22 cellular contexts compared by ENCODE assay signal in the genomic region with DNA sequence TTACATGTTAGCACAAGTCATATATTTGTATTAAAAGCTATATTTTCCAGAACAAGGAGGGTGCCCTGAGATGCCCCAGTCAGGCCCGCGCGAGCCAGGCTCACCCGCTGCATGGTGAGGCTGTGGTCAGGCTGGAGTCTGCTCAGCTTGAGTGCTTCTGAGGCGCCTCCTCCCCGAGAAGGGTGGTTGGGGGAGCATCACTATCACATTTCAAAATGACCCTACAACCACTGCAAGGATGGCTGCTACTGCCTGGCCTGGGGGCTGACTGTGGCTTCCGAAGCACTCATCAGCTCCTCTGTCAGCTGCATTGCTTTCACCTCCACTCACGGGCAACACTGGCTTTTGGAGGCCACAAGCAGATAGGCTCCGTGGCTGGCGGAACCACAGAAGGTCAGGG.
DNase-seq lines count a peak whose midpoint lies in the region; ATAC-seq and TF ChIP-seq lines count a peak whose summit lies in the region.
"Had no signal": no experiment of that assay in that cellular context is flagged by ENCODE, and none has a peak within 500 bp of the region (broad histone marks: within the 10 kb centered on the region; RNA-seq: fewer than 3 reads in every experiment).

No MANE protein-coding gene starts in this region.

- no peak overlapping the region for H3K4me3 ChIP-seq in Loucy (ENCODE audit: low read length, poor library complexity, severe bottlenecking)
- H3K4me3 ChIP-seq in neuronal stem cell (ENCODE audit: low read length in 2 of 2): no peak overlapping the region
- H3K4me3 ChIP-seq: A549, HAP-1 had no signal

- H3K9me2 ChIP-seq in Loucy (replicated peaks; ENCODE audit: low read depth, low read length): no peaks in the 10 kb centered on the region

- H3K9ac ChIP-seq in Loucy (ENCODE audit: low read depth, low read length, poor library complexity, severe bottlenecking) (peak overlapping the region; percentile 88), neuronal stem cell (ENCODE audit: low read depth, low read length, poor library complexity) (no peak overlapping the region)

- H3K36me3 ChIP-seq in Loucy (ENCODE audit: insufficient read depth, low read length) (no peaks in the 10 kb centered on the region), neuronal stem cell (replicated peaks in 1 of 2; ENCODE audit: control insufficient read depth in 2 of 2, insufficient read depth in 2 of 2, low read length in 2 of 2) (peaks cover 0 to 16% of the 10 kb centered on the region in 2 donors)
- H3K36me3 ChIP-seq: BE2C, HAP-1 had no signal

- no peaks in the 10 kb centered on the region for H3K9me3 ChIP-seq in Loucy (ENCODE audit: insufficient read depth, low read depth, low read length)
- H3K9me3 ChIP-seq in neuronal stem cell (replicated peaks in 1 of 2; ENCODE audit: control insufficient read depth in 2 of 2, insufficient read depth in 1 of 2, low read depth in 1 of 2, low read length in 2 of 2): peaks cover 0 to 4% of the 10 kb centered on the region in 2 donors
- H3K9me3 ChIP-seq: A549, BE2C, Caco-2, HAP-1 had no signal

- H2BK5ac ChIP-seq in neuronal stem cell (ENCODE audit: low read length): no peak overlapping the region

- no peaks in the 10 kb centered on the region for H3K9me3 Mint-ChIP-seq in natural killer cell
- H3K9me3 Mint-ChIP-seq in natural killer cell treated with Interleukin-12 subunit alpha and Interleukin-12 subunit beta and Interleukin-15 and Interleukin-18, amount 100 ng/mL, for 72 hours: no peaks in the 10 kb centered on the region
- H3K9me3 Mint-ChIP-seq in immature natural killer cell: no peaks in the 10 kb centered on the region
- H3K9me3 Mint-ChIP-seq: CD8-positive, alpha-beta T cell; HFFc6 had no signal

- H3K18ac ChIP-seq in neuronal stem cell (ENCODE audit: low read length): no peak overlapping the region

- DNase-seq in natural killer cell: no peak
- DNase-seq in natural killer cell treated with Interleukin-12 subunit alpha and Interleukin-12 subunit beta and Interleukin-15 and Interleukin-18, amount 100 ng/mL, for 72 hours (ENCODE audit: low spot score): no peak
- DNase-seq in immature natural killer cell: peak in 2 of 3 donors; percentile 36 to 41
- DNase-seq in neuronal stem cell (ENCODE audit: low spot score): no peak
- DNase-seq in NCI-H510A (lab: John Stamatoyannopoulos, UW): no peak
- DNase-seq in MV-4-11 (lab: John Stamatoyannopoulos, UW): no peak
- DNase-seq: 8988T; ACHN; AML-193; BE2C; Caco-2; CD4-positive, CD25-positive, alpha-beta regulatory T cell; CD8-positive, alpha-beta T cell; DMS153; DND-41; GOT3; HFFc6 had no signal

- no CpG with 5 or more reads among the region's 10 CpGs for WGBS in neuronal stem cell (ENCODE audit: extremely low coverage in 2 of 2, insufficient read length in 2 of 2, insufficient replicate concordance in 1 of 2), 2 donors

- H4K20me1 ChIP-seq in Loucy (ENCODE audit: insufficient read depth, low read length, poor library complexity, severe bottlenecking): no peaks in the 10 kb centered on the region

- H3K36me3 Mint-ChIP-seq in natural killer cell: no peaks in the 10 kb centered on the region
- no peaks in the 10 kb centered on the region for H3K36me3 Mint-ChIP-seq in natural killer cell treated with Interleukin-12 subunit alpha and Interleukin-12 subunit beta and Interleukin-15 and Interleukin-18, amount 100 ng/mL, for 72 hours
- no peaks in the 10 kb centered on the region for H3K36me3 Mint-ChIP-seq in immature natural killer cell
- H3K36me3 Mint-ChIP-seq: CD4-positive, CD25-positive, alpha-beta regulatory T cell; CD8-positive, alpha-beta T cell had no signal

- no peaks in the 10 kb centered on the region for H3K79me2 ChIP-seq in Loucy (ENCODE audit: insufficient read depth, low read length)

- no peak overlapping the region for H3K4ac ChIP-seq in neuronal stem cell (ENCODE audit: low read length)

- H3K4me3 Mint-ChIP-seq in natural killer cell (peak overlapping the region; percentile 9), immature natural killer cell (peak overlapping the region; percentile 15 to 93 (median 43))
- no peak overlapping the region for H3K4me3 Mint-ChIP-seq in natural killer cell treated with Interleukin-12 subunit alpha and Interleukin-12 subunit beta and Interleukin-15 and Interleukin-18, amount 100 ng/mL, for 72 hours
- H3K4me3 Mint-ChIP-seq: CD4-positive, CD25-positive, alpha-beta regulatory T cell; CD8-positive, alpha-beta T cell; HFFc6 had no signal

- H3K79me1 ChIP-seq in neuronal stem cell (ENCODE audit: low read depth, low read length): peaks cover 6% of the 10 kb centered on the region

- H3K4me2 ChIP-seq in Loucy (ENCODE audit: low read depth, low read length, poor library complexity, severe bottlenecking) (peak overlapping the region; percentile 95), neuronal stem cell (ENCODE audit: insufficient read depth, low read length, poor library complexity, severe bottlenecking) (no peak overlapping the region)
- H3K4me2 ChIP-seq: A549 had no signal

- no peak overlapping the region for H2BK120ac ChIP-seq in neuronal stem cell (ENCODE audit: low read depth, low read length)

- no peak overlapping the region for H4K91ac ChIP-seq in neuronal stem cell (ENCODE audit: low read depth, low read length, poor library complexity)

- H2AFZ ChIP-seq in Loucy (ENCODE audit: low read length): no peak overlapping the region
- no peak overlapping the region for H2AFZ ChIP-seq in neuronal stem cell (ENCODE audit: low read length)

- H3K27me3 ChIP-seq in Loucy (ENCODE audit: insufficient read depth, low read length, poor library complexity, severe bottlenecking) (no peaks in the 10 kb centered on the region), neuronal stem cell (ENCODE audit: control insufficient read depth in 3 of 3, insufficient read depth in 3 of 3, low read depth in 1 of 3, low read length in 3 of 3) (peaks cover 0 to 86% (median 0%) of the 10 kb centered on the region in 3 experiments)
- H3K27me3 ChIP-seq: BE2C had no signal

- H2AK5ac ChIP-seq in neuronal stem cell (ENCODE audit: low read depth, low read length): no peak overlapping the region

- intact Hi-C loops in natural killer cell (cut with micrococcal nuclease): no loop called here

- H3K23ac ChIP-seq in neuronal stem cell (ENCODE audit: low read depth, low read length, poor library complexity): no peak overlapping the region

- H3K27ac ChIP-seq in neuronal stem cell (replicated peaks; ENCODE audit: low read length): no peak overlapping the region
- H3K27ac ChIP-seq: A549, C4-2B had no signal

- H2BK15ac ChIP-seq in neuronal stem cell (ENCODE audit: low read length): no peak overlapping the region

- H4K8ac ChIP-seq in neuronal stem cell (ENCODE audit: low read depth, low read length): no peak overlapping the region

- H3F3A ChIP-seq in Loucy (ENCODE audit: low read depth): peaks cover 23% of the 10 kb centered on the region

- peaks cover 68% of the 10 kb centered on the region for H3K4me1 ChIP-seq in Loucy (ENCODE audit: insufficient read depth, low read length, poor library complexity, severe bottlenecking)
- peaks cover 17 to 32% of the 10 kb centered on the region in 2 donors for H3K4me1 ChIP-seq in neuronal stem cell (ENCODE audit: control insufficient read depth in 2 of 2, insufficient read depth in 1 of 2, low read depth in 1 of 2, low read length in 2 of 2)
- H3K4me1 ChIP-seq: A549, HAP-1 had no signal

- H3K4me1 Mint-ChIP-seq in natural killer cell (peaks cover 36 to 55% of the 10 kb centered on the region in 2 donors), immature natural killer cell (peaks cover 57 to 60% of the 10 kb centered on the region in 2 donors)
- peaks cover 34 to 40% of the 10 kb centered on the region in 2 donors for H3K4me1 Mint-ChIP-seq in natural killer cell treated with Interleukin-12 subunit alpha and Interleukin-12 subunit beta and Interleukin-15 and Interleukin-18, amount 100 ng/mL, for 72 hours (ENCODE audit: low read depth in 2 of 2)

- TF ChIP-seq CTCF in natural killer cell (IDR thresholded peaks at IDR 0.05): no peak
- TF ChIP-seq CTCF in Loucy (conservative IDR thresholded peaks at IDR 0.05; ENCODE audit: low read length): no peak

- ATAC-seq in natural killer cell (no peak), HG03135 (IDR thresholded peaks at IDR 0.05; ENCODE audit: unreplicated experiment) (no peak)
- ATAC-seq in natural killer cell treated with Interleukin-12 subunit alpha and Interleukin-12 subunit beta and Interleukin-15 and Interleukin-18, amount 100 ng/mL, for 72 hours: no peak
- ATAC-seq: A549; CD8-positive, alpha-beta T cell had no signal

- H3K27ac Mint-ChIP-seq in natural killer cell (peak overlapping the region in 1 of 2 donors; percentile 53), immature natural killer cell (peak overlapping the region in 5 of 6 donors; percentile 79 to 99 (median 98))
- no peak overlapping the region for H3K27ac Mint-ChIP-seq in natural killer cell treated with Interleukin-12 subunit alpha and Interleukin-12 subunit beta and Interleukin-15 and Interleukin-18, amount 100 ng/mL, for 72 hours
- H3K27ac Mint-ChIP-seq: CD8-positive, alpha-beta T cell; HFFc6 had no signal

- H3K27me3 Mint-ChIP-seq in natural killer cell (ENCODE audit: low read depth in 2 of 2): peaks cover 0 to 2% of the 10 kb centered on the region in 2 donors
- peaks cover 0 to 9% of the 10 kb centered on the region in 2 donors for H3K27me3 Mint-ChIP-seq in natural killer cell treated with Interleukin-12 subunit alpha and Interleukin-12 subunit beta and Interleukin-15 and Interleukin-18, amount 100 ng/mL, for 72 hours
- H3K27me3 Mint-ChIP-seq in immature natural killer cell (ENCODE audit: low read depth in 3 of 3): peaks cover 4 to 20% (median 14%) of the 10 kb centered on the region in 3 donors

- peak overlapping the region; percentile 32 for H3K14ac ChIP-seq in neuronal stem cell (ENCODE audit: low read length)

- no peak overlapping the region for H2BK12ac ChIP-seq in neuronal stem cell (ENCODE audit: low read length)

Comparison
In these comparisons a context has a peak if more than half of its experiments do, and no peak if none do; other contexts are left out.
1. DNase-seq: peak in immature natural killer cell (2 of 3); none in natural killer cell (single experiment), natural killer cell treated with Interleukin-12 subunit alpha and Interleukin-12 subunit beta and Interleukin-15 and Interleukin-18, amount 100 ng/mL, for 72 hours (single experiment), neuronal stem cell (single experiment), NCI-H510A (single experiment) and MV-4-11 (single experiment).
2. H3K27ac Mint-ChIP-seq: peak in immature natural killer cell (5 of 6); none in natural killer cell treated with Interleukin-12 subunit alpha and Interleukin-12 subunit beta and Interleukin-15 and Interleukin-18, amount 100 ng/mL, for 72 hours (0 of 2).